ENCODE assay signal across 19 cellular contexts in genomic region chr11:119027561-119028345, GRCh38. TPM values are rescaled to one million over a fixed set of nuclear protein-coding genes. Genes with fewer than 3 reads are reported as not detected.
DNase-seq lines count a peak whose midpoint lies in the region; ATAC-seq, FAIRE-seq and TF ChIP-seq lines count a peak whose summit lies in the region.
"Had no signal": no experiment of that assay in that cellular context is flagged by ENCODE, and none has a peak within 500 bp of the region (broad histone marks: within the 10 kb centered on the region; RNA-seq: fewer than 3 reads in every experiment).

No MANE protein-coding gene starts in this region.

- H2AFZ ChIP-seq in Loucy (ENCODE audit: low read length), result no peak overlapping the region
- H2AFZ ChIP-seq in H1 (ENCODE audit: low read length), result no peak overlapping the region

- no peak overlapping the region for H3K9ac ChIP-seq in BLaER1
- H3K9ac ChIP-seq in Loucy (ENCODE audit: low read depth, low read length, poor library complexity, severe bottlenecking), result peak overlapping the region; percentile 89
- no peak overlapping the region for H3K9ac ChIP-seq in H1 (replicated peaks in 1 of 4; ENCODE audit: extremely low read depth in 1 of 4, low read depth in 3 of 4, low read length in 3 of 4)

- no peak overlapping the region for H3K56ac ChIP-seq in H1 (replicated peaks; ENCODE audit: insufficient read length, low read depth, low read length)

- TF ChIP-seq EP300 in H1 (IDR thresholded peaks at IDR 0.05; ENCODE audit: borderline replicate concordance in 1 of 2, low read depth in 2 of 2, low read length in 2 of 2) (no peak), gastroesophageal sphincter (IDR thresholded peaks at IDR 0.05) (no peak)

- H2AK5ac ChIP-seq in H1 (ENCODE audit: low read depth, low read length), result no peak overlapping the region

- FAIRE-seq in H1 (lab: Jason Lieb, UNC), result no peak

- H3K4me3 Mint-ChIP-seq in neural crest cell, result peak overlapping the region; percentile 57
- H3K4me3 Mint-ChIP-seq: activated naive CD4-positive, alpha-beta T cell treated with anti-CD3 and anti-CD28 coated beads, Interleukin-2, amount 50 U/mL, for 24 hours had no signal

- H4K20me1 ChIP-seq in BLaER1 (no peaks in the 10 kb centered on the region), Loucy (ENCODE audit: insufficient read depth, low read length, poor library complexity, severe bottlenecking) (no peaks in the 10 kb centered on the region), H1 (replicated peaks in 1 of 2; ENCODE audit: control insufficient read depth in 1 of 2, insufficient read depth in 2 of 2, low read length in 2 of 2) (peaks cover 3 to 16% of the 10 kb centered on the region in 2 experiments)

- H3K4me3 ChIP-seq in BLaER1 (no peak overlapping the region), Loucy (ENCODE audit: low read length, poor library complexity, severe bottlenecking) (no peak overlapping the region), H1 (ENCODE audit: extremely low read depth in 1 of 4, insufficient read depth in 2 of 4, low read depth in 3 of 4, low read length in 4 of 4) (no peak overlapping the region), gastroesophageal sphincter (no peak overlapping the region)
- H3K4me3 ChIP-seq: left lung had no signal

- H4K8ac ChIP-seq in H1 (ENCODE audit: extremely low read depth, insufficient read depth, low read length), result 0 out of 2 replicates have a peak overlapping the region, but pooled peaks have one; percentile 58

- no peak for ATAC-seq in gastroesophageal sphincter
- ATAC-seq in GM19023 (IDR thresholded peaks at IDR 0.05; ENCODE audit: unreplicated experiment), result no peak
- ATAC-seq: left lung; naive thymus-derived CD4-positive, alpha-beta T cell; stimulated activated naive CD8-positive, alpha-beta T cell treated with anti-CD3 and anti-CD28 coated beads, Interleukin-15, amount 100 ng/mL, for 72 hours had no signal

- H2BK120ac ChIP-seq in H1 (replicated peaks; ENCODE audit: low read depth, low read length), result no peak overlapping the region

- H3K18ac ChIP-seq in H1 (ENCODE audit: extremely low read depth, low read length), result no peak overlapping the region

- H3K27me3 ChIP-seq in BLaER1, result no peaks in the 10 kb centered on the region
- no peaks in the 10 kb centered on the region for H3K27me3 ChIP-seq in Loucy (ENCODE audit: insufficient read depth, low read length, poor library complexity, severe bottlenecking)
- no peaks in the 10 kb centered on the region for H3K27me3 ChIP-seq in H1 (replicated peaks in 1 of 4; ENCODE audit: control insufficient read depth in 3 of 4, extremely low read depth in 1 of 4, insufficient read depth in 3 of 4, low read length in 3 of 4)
- H3K27me3 ChIP-seq in gastroesophageal sphincter, result no peaks in the 10 kb centered on the region
- H3K27me3 ChIP-seq: left lung had no signal

- H2BK20ac ChIP-seq in H1 (ENCODE audit: low read length), result no peak overlapping the region

- no peak for TF ChIP-seq CTCF in Loucy (conservative IDR thresholded peaks at IDR 0.05; ENCODE audit: low read length)
- no peak for TF ChIP-seq CTCF in H1 (IDR thresholded peaks at IDR 0.05; ENCODE audit: control extremely low read depth in 1 of 3, insufficient read depth in 1 of 3, low read depth in 1 of 3, low read length in 3 of 3)
- no peak for TF ChIP-seq CTCF in neural crest cell (conservative IDR thresholded peaks at IDR 0.05)
- no peak for TF ChIP-seq CTCF in gastroesophageal sphincter (IDR thresholded peaks at IDR 0.05)

- H3K27ac ChIP-seq in BLaER1, result no peak overlapping the region
- H3K27ac ChIP-seq in H1 (ENCODE audit: low read depth, low read length), result no peak overlapping the region
- H3K27ac ChIP-seq in gastroesophageal sphincter, result no peak overlapping the region

- H3K79me2 ChIP-seq in Loucy (ENCODE audit: insufficient read depth, low read length), result peaks cover 39% of the 10 kb centered on the region
- H3K79me2 ChIP-seq in H1 (ENCODE audit: control insufficient read depth in 1 of 2, insufficient read depth in 2 of 2, low read length in 2 of 2), result peaks cover 0 to 19% of the 10 kb centered on the region in 2 experiments; a peak in 1 of 4 replicates

- H2BK5ac ChIP-seq in H1 (ENCODE audit: low read depth, low read length), result no peak overlapping the region; the same call in 1 of the 2 replicates

- TF ChIP-seq POLR2A in H1 (IDR thresholded peaks at IDR 0.05; ENCODE audit: control extremely low read depth in 1 of 2, low read depth in 2 of 2, low read length in 2 of 2), result no peak
- no peak for TF ChIP-seq POLR2A in gastroesophageal sphincter (IDR thresholded peaks at IDR 0.05)

- 92% methylated on average over 8 of the region's 9 CpGs; no CpG with 5 or more reads in 1 of the 2 experiments for WGBS in H1 (ENCODE audit: extremely low coverage in 1 of 2, insufficient coverage in 1 of 2, insufficient read length in 1 of 2, insufficient replicate concordance in 2 of 2, low coverage in 1 of 2, low lambda C conversion rate in 2 of 2, missing lambda C conversion rate in 1 of 2), 2 experiments
- 100% methylated on average over 1 to 2 of the region's 9 CpGs for WGBS in gastroesophageal sphincter (ENCODE audit: low coverage in 1 of 2), 2 donors

- H3K27ac Mint-ChIP-seq in neural crest cell (ENCODE audit: unreplicated experiment), result no peak overlapping the region
- H3K27ac Mint-ChIP-seq: stimulated activated naive CD8-positive, alpha-beta T cell treated with anti-CD3 and anti-CD28 coated beads, Interleukin-15, amount 100 ng/mL, for 72 hours had no signal

- DNase-seq in H1 (ENCODE audit: low read depth in 1 of 2, low spot score in 2 of 2), result no peak
- DNase-seq in neural crest cell (ENCODE audit: low read depth, low spot score), result no peak
- no peak for DNase-seq in stimulated activated CD8-positive, alpha-beta memory T cell treated with anti-CD3 and anti-CD28 coated beads, Interleukin-4, amount 100 ng/mL, for 48 hours
- no peak for DNase-seq in activated CD8-positive, alpha-beta memory T cell treated with anti-CD3 and anti-CD28 coated beads, Interleukin-2, amount 50 U/mL, for 48 hours
- DNase-seq: activated CD4-positive, CD25-positive, alpha-beta regulatory T cell treated with anti-CD3 and anti-CD28 coated beads, Interleukin-2, amount 50 U/mL, for 72 hours; effector memory CD4-positive, alpha-beta T cell; Kasumi-1; left lung; naive thymus-derived CD4-positive, alpha-beta T cell; NCI-H1436 treated with DMSO at 0.1 percent for 48 hours; SHP77 treated with DMSO at 0.1 percent for 48 hours; stimulated activated naive CD8-positive, alpha-beta T cell treated with anti-CD3 and anti-CD28 coated beads, Interleukin-15, amount 100 ng/mL, for 72 hours; T-helper 2 cell had no signal

- no peaks in the 10 kb centered on the region for H3K9me2 ChIP-seq in Loucy (replicated peaks; ENCODE audit: low read depth, low read length)

- no peak overlapping the region for H4K5ac ChIP-seq in H1 (ENCODE audit: insufficient read length, low read depth, low read length)

- H3K9me3 Mint-ChIP-seq in neural crest cell, result no peaks in the 10 kb centered on the region
- H3K9me3 Mint-ChIP-seq: activated naive CD4-positive, alpha-beta T cell treated with anti-CD3 and anti-CD28 coated beads, Interleukin-2, amount 50 U/mL, for 24 hours; naive thymus-derived CD4-positive, alpha-beta T cell; stimulated activated naive CD8-positive, alpha-beta T cell treated with anti-CD3 and anti-CD28 coated beads, Interleukin-15, amount 100 ng/mL, for 72 hours had no signal

- H3K4me2 ChIP-seq in BLaER1, result 0 out of 2 replicates have a peak overlapping the region, but pooled peaks have one; percentile 98
- peak overlapping the region; percentile 85 for H3K4me2 ChIP-seq in Loucy (ENCODE audit: low read depth, low read length, poor library complexity, severe bottlenecking)
- H3K4me2 ChIP-seq in H1 (ENCODE audit: insufficient read depth in 1 of 2, low read depth in 2 of 2, low read length in 2 of 2), result peak overlapping the region in 1 of 2 experiments; percentile 82; a peak in 1 of 4 replicates

- H3K23me2 ChIP-seq in H1 (ENCODE audit: low read depth, low read length), result peaks cover 7% of the 10 kb centered on the region; the same call in 1 of the 2 replicates

- H3K36me3 Mint-ChIP-seq in neural crest cell (ENCODE audit: low read depth), result peaks cover 3% of the 10 kb centered on the region

- H3K27me3 Mint-ChIP-seq in neural crest cell (ENCODE audit: low read depth), result peaks cover 3% of the 10 kb centered on the region
- H3K27me3 Mint-ChIP-seq: activated naive CD4-positive, alpha-beta T cell treated with anti-CD3 and anti-CD28 coated beads, Interleukin-2, amount 50 U/mL, for 24 hours; naive thymus-derived CD4-positive, alpha-beta T cell; stimulated activated naive CD8-positive, alpha-beta T cell treated with anti-CD3 and anti-CD28 coated beads, Interleukin-15, amount 100 ng/mL, for 72 hours had no signal

- H3F3A ChIP-seq in Loucy (ENCODE audit: low read depth), result no peaks in the 10 kb centered on the region

- no peak overlapping the region for H3K14ac ChIP-seq in H1 (ENCODE audit: insufficient read length)

- no peak for TF ChIP-seq RAD21 in H1 (IDR thresholded peaks at IDR 0.05 in 1 of 2, conservative IDR thresholded peaks at IDR 0.05 in 1 of 2; ENCODE audit: low read depth in 2 of 2, low read length in 2 of 2)

- peaks cover 15% of the 10 kb centered on the region for H3K79me1 ChIP-seq in H1 (ENCODE audit: low read depth, low read length)

- H3K36me3 ChIP-seq in BLaER1 (peaks cover 62% of the 10 kb centered on the region), Loucy (ENCODE audit: insufficient read depth, low read length) (peaks cover 10% of the 10 kb centered on the region), H1 (ENCODE audit: control insufficient read depth in 2 of 4, insufficient read depth in 4 of 4, low read length in 3 of 4) (peaks cover 12 to 57% (median 34%) of the 10 kb centered on the region in 4 experiments), gastroesophageal sphincter (peaks cover 0 to 55% of the 10 kb centered on the region in 2 donors)
- H3K36me3 ChIP-seq: prostate gland had no signal

- POLR2A ChIA-PET in H1 (lab: Charles Lee; ENCODE audit: partially characterized antibody), result interaction anchor here (1.4 to 9.7 kb wide), 3 partner anchors 15 to 28 kb away, joined by 4 to 224 read pairs (median 18); partner anchors contain the start of genes HYOU1, RPS25 and TRAPPC4

- H3K4me1 ChIP-seq in BLaER1 (peaks cover 24% of the 10 kb centered on the region), Loucy (ENCODE audit: insufficient read depth, low read length, poor library complexity, severe bottlenecking) (peaks cover 22% of the 10 kb centered on the region), H1 (replicated peaks in 1 of 4; ENCODE audit: control insufficient read depth in 3 of 4, insufficient read depth in 4 of 4, low read length in 3 of 4) (peaks cover 6 to 13% (median 10%) of the 10 kb centered on the region in 4 experiments), gastroesophageal sphincter (peaks cover 0 to 44% (median 9%) of the 10 kb centered on the region in 3 donors)

- no peak overlapping the region for H3K4ac ChIP-seq in H1 (replicated peaks; ENCODE audit: insufficient read length, low read depth, low read length)

- no peak overlapping the region for H2BK12ac ChIP-seq in H1 (ENCODE audit: low read depth, low read length)

- no peak overlapping the region for H4K91ac ChIP-seq in H1 (replicated peaks; ENCODE audit: insufficient read length, low read length)

- CTCF ChIA-PET in H1 (lab: Charles Lee; ENCODE audit: partially characterized antibody), result interaction anchor here (0.5 to 1.5 kb wide), 7 partner anchors 17 to 295 kb away, joined by 3 to 4 read pairs (median 3); no protein-coding TSS in a partner anchor

- H3K23ac ChIP-seq in H1 (ENCODE audit: insufficient read length), result no peak overlapping the region

- H3K4me1 Mint-ChIP-seq in neural crest cell, result peaks cover 23% of the 10 kb centered on the region

- H3K9me3 ChIP-seq in BLaER1 (no peaks in the 10 kb centered on the region), Loucy (ENCODE audit: insufficient read depth, low read depth, low read length) (no peaks in the 10 kb centered on the region), H1 (ENCODE audit: insufficient read depth in 2 of 2, low read depth in 1 of 2, low read length in 1 of 2) (no peaks in the 10 kb centered on the region), gastroesophageal sphincter (no peaks in the 10 kb centered on the region)
- H3K9me3 ChIP-seq: left lung, prostate gland had no signal

- H2BK15ac ChIP-seq in H1 (ENCODE audit: low read length), result no peak overlapping the region

RNA-seq across cellular contexts. Expression of gene SLC37A4, which starts 2.9 kb away (rescaled TPM):
- total RNA-seq in H1 (2021; fragmentation: NEBNext Ultra II Directional; extraction: Animal tissue kit (Norgen Biotek cat#: 25700)), result 29.0 and 35.1 TPM in 2 replicates
- 91.9 and 101 TPM in 2 replicates for polyA plus RNA-seq in H1 (2011; rRNA removed)
- 79.2 TPM for polyA plus RNA-seq in H1 (2011; cell fraction: cytosol; rRNA removed)
- polyA plus RNA-seq in H1 (2011; cell fraction: nucleus; rRNA removed), result 241 TPM
- polyA plus RNA-seq in H1 (2012, experiment 1 of 2), result 35.6 to 53.5 TPM (median 49.8 TPM) in 4 replicates
- 53.6 TPM for polyA plus RNA-seq in H1 (2012, experiment 2 of 2)
- polyA plus RNA-seq in H1 (2013, experiment 1 of 2), result 44.1 TPM
- 43.1 TPM for polyA plus RNA-seq in H1 (2013, experiment 2 of 2)
- polyA minus RNA-seq in H1 (2011; rRNA and poly(A)+ RNA removed), result 60.9 and 63.3 TPM in 2 replicates
- 23.0 TPM for polyA minus RNA-seq in H1 (2011; cell fraction: cytosol; rRNA and poly(A)+ RNA removed)
- polyA minus RNA-seq in H1 (2011; cell fraction: nucleus; rRNA and poly(A)+ RNA removed), result 45.7 TPM
- 50.2 and 50.3 TPM in 2 replicates for total RNA-seq in neural crest cell
- total RNA-seq in gastroesophageal sphincter, result 10 to 100 TPM; 10.1 to 11.6 (median 11.1) TPM

RNA-seq across cellular contexts. Expression of gene TRAPPC4, which starts 9.2 kb away (rescaled TPM):
- total RNA-seq in H1 (2021; fragmentation: NEBNext Ultra II Directional; extraction: Animal tissue kit (Norgen Biotek cat#: 25700)), result 88.6 and 94.3 TPM in 2 replicates
- polyA plus RNA-seq in H1 (2011; rRNA removed), result 223 and 240 TPM in 2 replicates
- polyA plus RNA-seq in H1 (2011; cell fraction: cytosol; rRNA removed), result 245 TPM
- 104 TPM for polyA plus RNA-seq in H1 (2011; cell fraction: nucleus; rRNA removed)
- 108 to 134 TPM (median 120 TPM) in 4 replicates for polyA plus RNA-seq in H1 (2012, experiment 1 of 2)
- 19.3 TPM for polyA plus RNA-seq in H1 (2012, experiment 2 of 2)
- polyA plus RNA-seq in H1 (2013, experiment 1 of 2), result 86.2 TPM
- 95.7 TPM for polyA plus RNA-seq in H1 (2013, experiment 2 of 2)
- 100 and 133 TPM in 2 replicates for polyA minus RNA-seq in H1 (2011; rRNA and poly(A)+ RNA removed)
- polyA minus RNA-seq in H1 (2011; cell fraction: cytosol; rRNA and poly(A)+ RNA removed), result 26.9 TPM
- polyA minus RNA-seq in H1 (2011; cell fraction: nucleus; rRNA and poly(A)+ RNA removed), result 47.6 TPM
- total RNA-seq in neural crest cell, result 88.1 and 90.1 TPM in 2 replicates
- total RNA-seq in gastroesophageal sphincter, result 10 to 100 TPM; 44.4 to 69.0 (median 52.1) TPM

RNA-seq across cellular contexts. Expression of gene RPS25, which starts 9.6 kb away (rescaled TPM):
- total RNA-seq in H1 (2021; fragmentation: NEBNext Ultra II Directional; extraction: Animal tissue kit (Norgen Biotek cat#: 25700)), result 1,525 and 1,551 TPM in 2 replicates
- 949 and 1,643 TPM in 2 replicates for polyA plus RNA-seq in H1 (2011; rRNA removed)
- polyA plus RNA-seq in H1 (2011; cell fraction: cytosol; rRNA removed), result 2,605 TPM
- polyA plus RNA-seq in H1 (2011; cell fraction: nucleus; rRNA removed), result 229 TPM
- 1,158 to 2,090 TPM (median 1,347 TPM) in 4 replicates for polyA plus RNA-seq in H1 (2012, experiment 1 of 2)
- 3,124 TPM for polyA plus RNA-seq in H1 (2012, experiment 2 of 2)
- 3,101 TPM for polyA plus RNA-seq in H1 (2013, experiment 1 of 2)
- 3,045 TPM for polyA plus RNA-seq in H1 (2013, experiment 2 of 2)
- 94.4 and 132 TPM in 2 replicates for polyA minus RNA-seq in H1 (2011; rRNA and poly(A)+ RNA removed)
- polyA minus RNA-seq in H1 (2011; cell fraction: cytosol; rRNA and poly(A)+ RNA removed), result 544 TPM
- polyA minus RNA-seq in H1 (2011; cell fraction: nucleus; rRNA and poly(A)+ RNA removed), result 151 TPM
- total RNA-seq in neural crest cell, result 1,203 and 1,208 TPM in 2 replicates
- 1,000 to 10,000 TPM; 1,381 to 2,808 (median 2,000) TPM for total RNA-seq in gastroesophageal sphincter

RNA-seq across cellular contexts. Expression of gene HYOU1, which starts 29.3 kb away (rescaled TPM):
- total RNA-seq in H1 (2021; fragmentation: NEBNext Ultra II Directional; extraction: Animal tissue kit (Norgen Biotek cat#: 25700)), result 293 and 295 TPM in 2 replicates
- 229 and 239 TPM in 2 replicates for polyA plus RNA-seq in H1 (2011; rRNA removed)
- 202 TPM for polyA plus RNA-seq in H1 (2011; cell fraction: cytosol; rRNA removed)
- polyA plus RNA-seq in H1 (2011; cell fraction: nucleus; rRNA removed), result 288 TPM
- 173 to 236 TPM (median 223 TPM) in 4 replicates for polyA plus RNA-seq in H1 (2012, experiment 1 of 2)
- 152 TPM for polyA plus RNA-seq in H1 (2012, experiment 2 of 2)
- 284 TPM for polyA plus RNA-seq in H1 (2013, experiment 1 of 2)
- polyA plus RNA-seq in H1 (2013, experiment 2 of 2), result 265 TPM
- polyA minus RNA-seq in H1 (2011; rRNA and poly(A)+ RNA removed), result 323 and 367 TPM in 2 replicates
- polyA minus RNA-seq in H1 (2011; cell fraction: cytosol; rRNA and poly(A)+ RNA removed), result 136 TPM
- polyA minus RNA-seq in H1 (2011; cell fraction: nucleus; rRNA and poly(A)+ RNA removed), result 90.0 TPM
- total RNA-seq in neural crest cell (199 and 204 TPM in 2 replicates), gastroesophageal sphincter (10 to 100 TPM; 37.8 to 63.0 (median 57.9) TPM)

RNA-seq across cellular contexts. Expression of gene CENATAC, which starts 29.8 kb away (rescaled TPM):
- total RNA-seq in H1 (2021; fragmentation: NEBNext Ultra II Directional; extraction: Animal tissue kit (Norgen Biotek cat#: 25700)), result 33.1 and 36.4 TPM in 2 replicates
- polyA plus RNA-seq in H1 (2011; rRNA removed), result 20.1 and 22.7 TPM in 2 replicates
- polyA plus RNA-seq in H1 (2011; cell fraction: cytosol; rRNA removed), result 27.0 TPM
- polyA plus RNA-seq in H1 (2011; cell fraction: nucleus; rRNA removed), result 33.9 TPM
- polyA plus RNA-seq in H1 (2012, experiment 1 of 2), result 31.1 to 37.2 TPM (median 35.4 TPM) in 4 replicates
- 15.7 TPM for polyA plus RNA-seq in H1 (2012, experiment 2 of 2)
- polyA plus RNA-seq in H1 (2013, experiment 1 of 2), result 41.8 TPM
- polyA plus RNA-seq in H1 (2013, experiment 2 of 2), result 33.2 TPM
- polyA minus RNA-seq in H1 (2011; rRNA and poly(A)+ RNA removed), result 29.4 and 32.4 TPM in 2 replicates
- polyA minus RNA-seq in H1 (2011; cell fraction: cytosol; rRNA and poly(A)+ RNA removed), result 18.3 TPM
- 50.4 TPM for polyA minus RNA-seq in H1 (2011; cell fraction: nucleus; rRNA and poly(A)+ RNA removed)
- total RNA-seq in neural crest cell (32.5 and 35.1 TPM in 2 replicates), gastroesophageal sphincter (10 to 100 TPM in 3 of 4 donors, 1 to 10 TPM in 1; 5.8 to 90.3 (median 40.0) TPM)
